ENCODE assay signal across 1 cellular context in the genomic region with DNA sequence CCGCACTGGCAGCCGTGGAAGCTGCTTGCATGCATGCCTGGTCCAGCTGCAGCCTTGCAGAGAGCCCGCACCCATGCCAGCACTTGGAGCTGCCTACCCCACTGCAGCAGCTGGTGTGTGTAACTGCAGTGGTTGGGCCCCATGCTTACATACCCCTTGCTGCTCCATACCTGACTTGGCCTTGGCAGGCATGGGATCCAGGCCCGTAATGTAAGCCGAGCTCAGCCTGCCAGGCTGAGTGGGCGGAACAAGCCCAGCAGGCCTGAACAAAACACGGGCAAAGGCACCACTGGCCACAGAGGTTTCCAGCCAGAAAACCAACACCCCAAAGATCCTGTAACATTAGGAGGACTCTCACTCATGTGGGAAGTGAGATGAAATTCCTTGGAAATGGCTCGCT.
TF ChIP-seq lines count a peak whose summit lies in the region.

No MANE protein-coding gene starts in this region.

TF ChIP-seq in HepG2, 621 proteins besides CTCF, POLR2A, EP300 and RAD21:
- TF ChIP-seq, protein P1, sequence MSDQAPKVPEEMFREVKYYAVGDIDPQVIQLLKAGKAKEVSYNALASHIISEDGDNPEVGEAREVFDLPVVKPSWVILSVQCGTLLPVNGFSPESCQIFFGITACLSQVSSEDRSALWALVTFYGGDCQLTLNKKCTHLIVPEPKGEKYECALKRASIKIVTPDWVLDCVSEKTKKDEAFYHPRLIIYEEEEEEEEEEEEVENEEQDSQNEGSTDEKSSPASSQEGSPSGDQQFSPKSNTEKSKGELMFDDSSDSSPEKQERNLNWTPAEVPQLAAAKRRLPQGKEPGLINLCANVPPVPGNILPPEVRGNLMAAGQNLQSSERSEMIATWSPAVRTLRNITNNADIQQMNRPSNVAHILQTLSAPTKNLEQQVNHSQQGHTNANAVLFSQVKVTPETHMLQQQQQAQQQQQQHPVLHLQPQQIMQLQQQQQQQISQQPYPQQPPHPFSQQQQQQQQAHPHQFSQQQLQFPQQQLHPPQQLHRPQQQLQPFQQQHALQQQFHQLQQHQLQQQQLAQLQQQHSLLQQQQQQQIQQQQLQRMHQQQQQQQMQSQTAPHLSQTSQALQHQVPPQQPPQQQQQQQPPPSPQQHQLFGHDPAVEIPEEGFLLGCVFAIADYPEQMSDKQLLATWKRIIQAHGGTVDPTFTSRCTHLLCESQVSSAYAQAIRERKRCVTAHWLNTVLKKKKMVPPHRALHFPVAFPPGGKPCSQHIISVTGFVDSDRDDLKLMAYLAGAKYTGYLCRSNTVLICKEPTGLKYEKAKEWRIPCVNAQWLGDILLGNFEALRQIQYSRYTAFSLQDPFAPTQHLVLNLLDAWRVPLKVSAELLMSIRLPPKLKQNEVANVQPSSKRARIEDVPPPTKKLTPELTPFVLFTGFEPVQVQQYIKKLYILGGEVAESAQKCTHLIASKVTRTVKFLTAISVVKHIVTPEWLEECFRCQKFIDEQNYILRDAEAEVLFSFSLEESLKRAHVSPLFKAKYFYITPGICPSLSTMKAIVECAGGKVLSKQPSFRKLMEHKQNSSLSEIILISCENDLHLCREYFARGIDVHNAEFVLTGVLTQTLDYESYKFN (CRISPR knock-in tag; conservative IDR thresholded peaks at IDR 0.05) = no peak
- TF ChIP-seq, protein P2, sequence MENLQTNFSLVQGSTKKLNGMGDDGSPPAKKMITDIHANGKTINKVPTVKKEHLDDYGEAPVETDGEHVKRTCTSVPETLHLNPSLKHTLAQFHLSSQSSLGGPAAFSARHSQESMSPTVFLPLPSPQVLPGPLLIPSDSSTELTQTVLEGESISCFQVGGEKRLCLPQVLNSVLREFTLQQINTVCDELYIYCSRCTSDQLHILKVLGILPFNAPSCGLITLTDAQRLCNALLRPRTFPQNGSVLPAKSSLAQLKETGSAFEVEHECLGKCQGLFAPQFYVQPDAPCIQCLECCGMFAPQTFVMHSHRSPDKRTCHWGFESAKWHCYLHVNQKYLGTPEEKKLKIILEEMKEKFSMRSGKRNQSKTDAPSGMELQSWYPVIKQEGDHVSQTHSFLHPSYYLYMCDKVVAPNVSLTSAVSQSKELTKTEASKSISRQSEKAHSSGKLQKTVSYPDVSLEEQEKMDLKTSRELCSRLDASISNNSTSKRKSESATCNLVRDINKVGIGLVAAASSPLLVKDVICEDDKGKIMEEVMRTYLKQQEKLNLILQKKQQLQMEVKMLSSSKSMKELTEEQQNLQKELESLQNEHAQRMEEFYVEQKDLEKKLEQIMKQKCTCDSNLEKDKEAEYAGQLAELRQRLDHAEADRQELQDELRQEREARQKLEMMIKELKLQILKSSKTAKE (CRISPR knock-in tag; IDR thresholded peaks at IDR 0.05; ENCODE audit: borderline replicate concordance) = no peak
- TF ChIP-seq RXRA (CRISPR knock-in tag; IDR thresholded peaks at IDR 0.05) (no peak), DNMT3B (CRISPR knock-in tag; conservative IDR thresholded peaks at IDR 0.05) (no peak), SNAPC4 (CRISPR knock-in tag; IDR thresholded peaks at IDR 0.05) (no peak), ZBTB8A (CRISPR knock-in tag; IDR thresholded peaks at IDR 0.05; ENCODE audit: borderline replicate concordance, low read depth) (no peak), POLR2AphosphoS5 (IDR thresholded peaks at IDR 0.05; ENCODE audit: low read depth, low read length) (no peak), ZNF343 (CRISPR knock-in tag; IDR thresholded peaks at IDR 0.05) (no peak), ZNF720 (CRISPR knock-in tag; IDR thresholded peaks at IDR 0.05) (no peak), ZBTB20 (CRISPR knock-in tag; IDR thresholded peaks at IDR 0.05; ENCODE audit: borderline replicate concordance, low read depth) (no peak), ZNF549 (CRISPR knock-in tag; IDR thresholded peaks at IDR 0.05) (no peak), NFE2L1 (CRISPR knock-in tag; IDR thresholded peaks at IDR 0.05; ENCODE audit: borderline replicate concordance) (no peak), ZNF44 (CRISPR knock-in tag; IDR thresholded peaks at IDR 0.05) (no peak), U2AF2 (IDR thresholded peaks at IDR 0.05; ENCODE audit: low read depth, low read length) (no peak), FLYWCH1 (CRISPR knock-in tag; IDR thresholded peaks at IDR 0.05) (no peak), FOXK2 (IDR thresholded peaks at IDR 0.05) (no peak), ZNF430 (CRISPR knock-in tag; IDR thresholded peaks at IDR 0.05) (no peak), ZNF207 (IDR thresholded peaks at IDR 0.05; ENCODE audit: borderline replicate concordance) (no peak)
- TF ChIP-seq, protein P3, sequence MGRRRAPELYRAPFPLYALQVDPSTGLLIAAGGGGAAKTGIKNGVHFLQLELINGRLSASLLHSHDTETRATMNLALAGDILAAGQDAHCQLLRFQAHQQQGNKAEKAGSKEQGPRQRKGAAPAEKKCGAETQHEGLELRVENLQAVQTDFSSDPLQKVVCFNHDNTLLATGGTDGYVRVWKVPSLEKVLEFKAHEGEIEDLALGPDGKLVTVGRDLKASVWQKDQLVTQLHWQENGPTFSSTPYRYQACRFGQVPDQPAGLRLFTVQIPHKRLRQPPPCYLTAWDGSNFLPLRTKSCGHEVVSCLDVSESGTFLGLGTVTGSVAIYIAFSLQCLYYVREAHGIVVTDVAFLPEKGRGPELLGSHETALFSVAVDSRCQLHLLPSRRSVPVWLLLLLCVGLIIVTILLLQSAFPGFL (CRISPR knock-in tag; IDR thresholded peaks at IDR 0.05) = no peak
- TF ChIP-seq, protein P4, sequence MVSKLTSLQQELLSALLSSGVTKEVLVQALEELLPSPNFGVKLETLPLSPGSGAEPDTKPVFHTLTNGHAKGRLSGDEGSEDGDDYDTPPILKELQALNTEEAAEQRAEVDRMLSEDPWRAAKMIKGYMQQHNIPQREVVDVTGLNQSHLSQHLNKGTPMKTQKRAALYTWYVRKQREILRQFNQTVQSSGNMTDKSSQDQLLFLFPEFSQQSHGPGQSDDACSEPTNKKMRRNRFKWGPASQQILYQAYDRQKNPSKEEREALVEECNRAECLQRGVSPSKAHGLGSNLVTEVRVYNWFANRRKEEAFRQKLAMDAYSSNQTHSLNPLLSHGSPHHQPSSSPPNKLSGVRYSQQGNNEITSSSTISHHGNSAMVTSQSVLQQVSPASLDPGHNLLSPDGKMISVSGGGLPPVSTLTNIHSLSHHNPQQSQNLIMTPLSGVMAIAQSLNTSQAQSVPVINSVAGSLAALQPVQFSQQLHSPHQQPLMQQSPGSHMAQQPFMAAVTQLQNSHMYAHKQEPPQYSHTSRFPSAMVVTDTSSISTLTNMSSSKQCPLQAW (CRISPR knock-in tag; IDR thresholded peaks at IDR 0.05) = no peak
